In genomic region chr18:22387787-22388186, GRCh38 we compare ENCODE assay signal across 22 cellular contexts. TPM values are rescaled to one million over a fixed set of nuclear protein-coding genes. Genes with fewer than 3 reads are reported as not detected.
A peak's percentile ranks its signal among the peaks of the same experiment; 100 is the strongest.
DNase-seq lines count a peak whose midpoint lies in the region; ATAC-seq and TF ChIP-seq lines count a peak whose summit lies in the region.
"Had no signal": no experiment of that assay in that cellular context is flagged by ENCODE, and none has a peak within 500 bp of the region (broad histone marks: within the 10 kb centered on the region; RNA-seq: fewer than 3 reads in every experiment).

No MANE protein-coding gene starts in this region.

- POLR2A ChIA-PET in activated CD8-positive, alpha-beta T cell treated with anti-CD3 and anti-CD28 coated beads, Interleukin-2, amount 10 ng/mL, durations not matched to agents 7 days and 5 days (lab: Charles Lee): interaction anchor here (0.5 kb wide), 1 partner anchor 871 kb away, joined by 3 read pairs; no protein-coding TSS in a partner anchor

- peaks cover 0 to 4% (median 0%) of the 10 kb centered on the region in 6 donors for H3K9me3 Mint-ChIP-seq in immature natural killer cell
- peaks cover 2 to 3% of the 10 kb centered on the region in 2 donors for H3K9me3 Mint-ChIP-seq in natural killer cell
- H3K9me3 Mint-ChIP-seq in activated CD8-positive, alpha-beta T cell treated with anti-CD3 and anti-CD28 coated beads, Interleukin-2, amount 10 ng/mL, durations not matched to agents 7 days and 5 days (ENCODE audit: insufficient read depth): peaks cover 7% of the 10 kb centered on the region
- H3K9me3 Mint-ChIP-seq: HFFc6 had no signal

- intact Hi-C loops in heart right ventricle (cut with DNase I): loop anchor here in 3 of 10 donors (10.0 kb wide), 4 partner anchors 47 to 177 kb away; no protein-coding TSS in a partner anchor
- intact Hi-C loops in left ventricle myocardium inferior (cut with micrococcal nuclease): no loop called here
- intact Hi-C loops in left ventricle myocardium superior (cut with micrococcal nuclease): no loop called here
- intact Hi-C loops in natural killer cell (cut with micrococcal nuclease): loop anchor here (10.0 kb wide), 1 partner anchor 213 kb away; no protein-coding TSS in a partner anchor

- CTCF ChIA-PET in activated CD8-positive, alpha-beta T cell treated with anti-CD3 and anti-CD28 coated beads, Interleukin-2, amount 10 ng/mL, durations not matched to agents 7 days and 5 days (lab: Charles Lee): no interaction called here

- peak; percentile 55 to 83 (median 68) for ATAC-seq in heart right ventricle
- ATAC-seq in left ventricle myocardium superior: peak; percentile 84
- no peak for ATAC-seq in natural killer cell
- no peak for ATAC-seq in activated CD8-positive, alpha-beta T cell treated with anti-CD3 and anti-CD28 coated beads, Interleukin-2, amount 10 ng/mL, durations not matched to agents 7 days and 5 days
- ATAC-seq in foreskin keratinocyte: no peak

- H3K27me3 ChIP-seq in heart right ventricle (no peaks in the 10 kb centered on the region), left ventricle myocardium inferior (ENCODE audit: low read depth) (no peaks in the 10 kb centered on the region), foreskin keratinocyte (peaks cover 38% of the 10 kb centered on the region)

- H3K4me1 Mint-ChIP-seq in immature natural killer cell (peaks cover 71 to 74% of the 10 kb centered on the region in 2 donors), natural killer cell (peaks cover 65% of the 10 kb centered on the region in 2 donors)
- peaks cover 14% of the 10 kb centered on the region for H3K4me1 Mint-ChIP-seq in activated CD8-positive, alpha-beta T cell treated with anti-CD3 and anti-CD28 coated beads, Interleukin-2, amount 10 ng/mL, durations not matched to agents 7 days and 5 days (ENCODE audit: low read depth)

- peaks cover 2 to 13% (median 7%) of the 10 kb centered on the region in 3 donors for H3K27me3 Mint-ChIP-seq in immature natural killer cell (ENCODE audit: low read depth in 3 of 3)
- H3K27me3 Mint-ChIP-seq in natural killer cell (ENCODE audit: low read depth in 2 of 2): no peaks in the 10 kb centered on the region
- H3K27me3 Mint-ChIP-seq in activated CD8-positive, alpha-beta T cell treated with anti-CD3 and anti-CD28 coated beads, Interleukin-2, amount 10 ng/mL, durations not matched to agents 7 days and 5 days (ENCODE audit: low read depth): no peaks in the 10 kb centered on the region
- H3K27me3 Mint-ChIP-seq: CD4-positive, alpha-beta memory T cell had no signal

- H3K36me3 ChIP-seq in heart right ventricle (no peaks in the 10 kb centered on the region), left ventricle myocardium inferior (no peaks in the 10 kb centered on the region)
- H3K36me3 ChIP-seq: HAP-1 had no signal

- H3K36me3 Mint-ChIP-seq in immature natural killer cell: peaks cover 4 to 9% (median 6%) of the 10 kb centered on the region in 3 donors
- H3K36me3 Mint-ChIP-seq in natural killer cell: peaks cover 5% of the 10 kb centered on the region
- no peaks in the 10 kb centered on the region for H3K36me3 Mint-ChIP-seq in activated CD8-positive, alpha-beta T cell treated with anti-CD3 and anti-CD28 coated beads, Interleukin-2, amount 10 ng/mL, durations not matched to agents 7 days and 5 days (ENCODE audit: low read depth)
- H3K36me3 Mint-ChIP-seq: CD4-positive, alpha-beta memory T cell had no signal

- DNase-seq in heart right ventricle: no peak
- no peak for DNase-seq in left ventricle myocardium inferior
- DNase-seq in left ventricle myocardium superior: no peak
- no peak for DNase-seq in immature natural killer cell
- DNase-seq in natural killer cell: no peak
- DNase-seq in activated CD8-positive, alpha-beta T cell treated with anti-CD3 and anti-CD28 coated beads, Interleukin-2, amount 10 ng/mL, durations not matched to agents 7 days and 5 days: no peak
- no peak for DNase-seq in foreskin keratinocyte
- DNase-seq in HuH-7 (ENCODE audit: low spot score): no peak
- DNase-seq: C1 segment of cervical spinal cord; Calu3; CD4-positive, alpha-beta memory T cell; COR-L47; DMS53; DMS79 treated with DMSO at 0.1 percent for 48 hours; GF-D8; GOT3; HFFc6 had no signal

- peak overlapping the region in 3 of 10 donors; percentile 7 to 60 (median 40) for H3K27ac ChIP-seq in heart right ventricle
- H3K27ac ChIP-seq in left ventricle myocardium inferior (replicated peaks): no peak overlapping the region
- H3K27ac ChIP-seq in foreskin keratinocyte: no peak overlapping the region

- 44 to 65% methylated on average over 1 of the region's 1 CpG for WGBS in heart right ventricle, 2 donors

- H3K27ac Mint-ChIP-seq in immature natural killer cell: peak overlapping the region in 5 of 6 donors; percentile 3 to 92 (median 57)
- peak overlapping the region; percentile 76 to 83 for H3K27ac Mint-ChIP-seq in natural killer cell
- H3K27ac Mint-ChIP-seq in activated CD8-positive, alpha-beta T cell treated with anti-CD3 and anti-CD28 coated beads, Interleukin-2, amount 10 ng/mL, durations not matched to agents 7 days and 5 days: no peak overlapping the region
- H3K27ac Mint-ChIP-seq: CD4-positive, alpha-beta memory T cell; HFFc6 had no signal

- H3K4me3 ChIP-seq in heart right ventricle (no peak overlapping the region), left ventricle myocardium inferior (no peak overlapping the region)
- H3K4me3 ChIP-seq: HAP-1 had no signal

- TF ChIP-seq CTCF in heart right ventricle (IDR thresholded peaks at IDR 0.05) (no peak), left ventricle myocardium inferior (IDR thresholded peaks at IDR 0.05; ENCODE audit: borderline replicate concordance) (no peak), natural killer cell (IDR thresholded peaks at IDR 0.05) (no peak), foreskin keratinocyte (conservative IDR thresholded peaks at IDR 0.05) (no peak)

- H3K4me3 Mint-ChIP-seq in immature natural killer cell: peak overlapping the region; percentile 6 to 70 (median 31)
- H3K4me3 Mint-ChIP-seq in natural killer cell: peak overlapping the region; percentile 42
- no peak overlapping the region for H3K4me3 Mint-ChIP-seq in activated CD8-positive, alpha-beta T cell treated with anti-CD3 and anti-CD28 coated beads, Interleukin-2, amount 10 ng/mL, durations not matched to agents 7 days and 5 days
- H3K4me3 Mint-ChIP-seq: CD4-positive, alpha-beta memory T cell; HFFc6 had no signal

- H3K9me3 ChIP-seq in heart right ventricle (no peaks in the 10 kb centered on the region), left ventricle myocardium inferior (replicated peaks) (no peaks in the 10 kb centered on the region)
- H3K9me3 ChIP-seq: HAP-1 had no signal

- H3K4me1 ChIP-seq in heart right ventricle (peaks cover 0 to 19% (median 0%) of the 10 kb centered on the region in 9 donors), left ventricle myocardium inferior (peaks cover 14% of the 10 kb centered on the region), foreskin keratinocyte (peaks cover 13% of the 10 kb centered on the region)
- H3K4me1 ChIP-seq: HAP-1 had no signal

RNA-seq across cellular contexts. Expression of gene CTAGE1, which starts 29.9 kb away (rescaled TPM):
- total RNA-seq in heart right ventricle: under 1 TPM in 2 of 10 donors, not detected in 8; 0.07 to 0.10 TPM
- not detected for polyA plus RNA-seq in heart right ventricle
- total RNA-seq in left ventricle myocardium inferior: not detected
- total RNA-seq in left ventricle myocardium superior: not detected
- polyA plus RNA-seq in immature natural killer cell: not detected
- not detected for total RNA-seq in natural killer cell
- total RNA-seq in activated CD8-positive, alpha-beta T cell treated with anti-CD3 and anti-CD28 coated beads, Interleukin-2, amount 10 ng/mL, durations not matched to agents 7 days and 5 days: not detected
- not detected in 2 replicates for total RNA-seq in foreskin keratinocyte
- polyA plus RNA-seq in foreskin keratinocyte: not detected in 2 replicates
- total RNA-seq: A172; A673; Calu3; CD4-positive, alpha-beta memory T cell; Daoy had no signal
- polyA plus RNA-seq: BJ; CD4-positive, alpha-beta memory T cell had no signal

Comparison
In these comparisons a context has a peak if more than half of its experiments do, and no peak if none do; other contexts are left out.
1. ATAC-seq: peak in heart right ventricle (8 of 8) and left ventricle myocardium superior (single experiment); none in natural killer cell (0 of 3), activated CD8-positive, alpha-beta T cell treated with anti-CD3 and anti-CD28 coated beads, Interleukin-2, amount 10 ng/mL, durations not matched to agents 7 days and 5 days (single experiment) and foreskin keratinocyte (single experiment).